In genomic region chr20:50356522-50356880, GRCh38 we compare ENCODE assay signal across 19 cellular contexts.
DNase-seq lines count a peak whose midpoint lies in the region; ATAC-seq and TF ChIP-seq lines count a peak whose summit lies in the region.
"Had no signal": no experiment of that assay in that cellular context is flagged by ENCODE, and none has a peak within 500 bp of the region (broad histone marks: within the 10 kb centered on the region; RNA-seq: fewer than 3 reads in every experiment).

No MANE protein-coding gene starts in this region.

- in situ Hi-C loops in KBM-7 (cut with MboI; ENCODE audit: low pct_unique_long_range_greater_than_20kb, low sequenced_read_pairs) = no loop called here

- H3K14ac ChIP-seq in neuronal stem cell (ENCODE audit: low read length) = no peak overlapping the region

- H3K27ac ChIP-seq in WERI-Rb-1 (no peak overlapping the region), neuronal stem cell (replicated peaks; ENCODE audit: low read length) (no peak overlapping the region)
- no peak overlapping the region for H3K27ac ChIP-seq in CD4-positive, alpha-beta T cell (ENCODE audit: low read depth, low read length)

- H3K36me3 ChIP-seq in WERI-Rb-1 (no peaks in the 10 kb centered on the region), neuronal stem cell (replicated peaks in 1 of 2; ENCODE audit: control insufficient read depth in 2 of 2, insufficient read depth in 2 of 2, low read length in 2 of 2) (no peaks in the 10 kb centered on the region)
- H3K36me3 ChIP-seq: HAP-1, Peyer's patch had no signal

- no peak for TF ChIP-seq CTCF in WERI-Rb-1 (IDR thresholded peaks at IDR 0.05; ENCODE audit: low read depth, low read length)
- TF ChIP-seq CTCF in CD4-positive, alpha-beta T cell (IDR thresholded peaks at IDR 0.05) = no peak

- H3K27me3 Mint-ChIP-seq in CD4-positive, alpha-beta T cell = no peaks in the 10 kb centered on the region

- no peak overlapping the region for H2BK5ac ChIP-seq in neuronal stem cell (ENCODE audit: low read length)

- CTCF ChIA-PET in CD4-positive, alpha-beta T cell (lab: Charles Lee) = no interaction called here

- no peak overlapping the region for H4K8ac ChIP-seq in neuronal stem cell (ENCODE audit: low read depth, low read length)

- H3K27me3 ChIP-seq in WERI-Rb-1 (ENCODE audit: insufficient read depth, low read depth, severe bottlenecking) (no peaks in the 10 kb centered on the region), neuronal stem cell (ENCODE audit: control insufficient read depth in 3 of 3, insufficient read depth in 3 of 3, low read depth in 1 of 3, low read length in 3 of 3) (peaks cover 0 to 9% (median 0%) of the 10 kb centered on the region in 3 experiments)
- H3K27me3 ChIP-seq in CD4-positive, alpha-beta T cell (ENCODE audit: control insufficient read depth, insufficient read depth, low read length) = no peaks in the 10 kb centered on the region
- H3K27me3 ChIP-seq: Peyer's patch had no signal

- H3K23ac ChIP-seq in neuronal stem cell (ENCODE audit: low read depth, low read length, poor library complexity) = no peak overlapping the region

- H3K79me1 ChIP-seq in neuronal stem cell (ENCODE audit: low read depth, low read length) = no peaks in the 10 kb centered on the region

- H2BK120ac ChIP-seq in neuronal stem cell (ENCODE audit: low read depth, low read length) = no peak overlapping the region

- no peaks in the 10 kb centered on the region for H3K9me3 ChIP-seq in WERI-Rb-1 (ENCODE audit: severe bottlenecking)
- no peaks in the 10 kb centered on the region for H3K9me3 ChIP-seq in neuronal stem cell (replicated peaks in 1 of 2; ENCODE audit: control insufficient read depth in 2 of 2, insufficient read depth in 1 of 2, low read depth in 1 of 2, low read length in 2 of 2)
- no peaks in the 10 kb centered on the region for H3K9me3 ChIP-seq in CD4-positive, alpha-beta T cell (ENCODE audit: control insufficient read depth, low read length)
- H3K9me3 ChIP-seq: HAP-1, Peyer's patch had no signal

- H3K4ac ChIP-seq in neuronal stem cell (ENCODE audit: low read length) = no peak overlapping the region

- no CpG with 5 or more reads among the region's 13 CpGs for WGBS in neuronal stem cell (ENCODE audit: extremely low coverage in 2 of 2, insufficient read length in 2 of 2, insufficient replicate concordance in 1 of 2), 2 donors

- H3K9ac ChIP-seq in neuronal stem cell (ENCODE audit: low read depth, low read length, poor library complexity) = peak overlapping the region; percentile 15

- no peak overlapping the region for H3K4me3 Mint-ChIP-seq in CD4-positive, alpha-beta T cell
- H3K4me3 Mint-ChIP-seq: CD14-positive monocyte had no signal

- H3K4me1 Mint-ChIP-seq in CD4-positive, alpha-beta T cell (ENCODE audit: low read depth) = no peaks in the 10 kb centered on the region

- H3K36me3 Mint-ChIP-seq in CD4-positive, alpha-beta T cell (ENCODE audit: low read depth) = no peaks in the 10 kb centered on the region
- H3K36me3 Mint-ChIP-seq: CD14-positive monocyte had no signal

- H3K9me3 Mint-ChIP-seq in CD4-positive, alpha-beta T cell = no peaks in the 10 kb centered on the region
- H3K9me3 Mint-ChIP-seq: CD14-positive monocyte had no signal

- POLR2A ChIA-PET in CD4-positive, alpha-beta T cell (lab: Charles Lee) = no interaction called here

- no peak overlapping the region for H3K27ac Mint-ChIP-seq in CD4-positive, alpha-beta T cell

- no peak overlapping the region for H2AFZ ChIP-seq in neuronal stem cell (ENCODE audit: low read length)

- peak overlapping the region; percentile 54 for H3K18ac ChIP-seq in neuronal stem cell (ENCODE audit: low read length)

- intact Hi-C loops in CD4-positive, alpha-beta T cell (cut with DNase I, micrococcal nuclease) = no loop called here

- H4K91ac ChIP-seq in neuronal stem cell (ENCODE audit: low read depth, low read length, poor library complexity) = no peak overlapping the region

- H2AK5ac ChIP-seq in neuronal stem cell (ENCODE audit: low read depth, low read length) = peak overlapping the region; percentile 80

- no peak overlapping the region for H2BK15ac ChIP-seq in neuronal stem cell (ENCODE audit: low read length)

- H3K4me1 ChIP-seq in neuronal stem cell (ENCODE audit: control insufficient read depth in 2 of 2, insufficient read depth in 1 of 2, low read depth in 1 of 2, low read length in 2 of 2) = no peaks in the 10 kb centered on the region
- H3K4me1 ChIP-seq: HAP-1 had no signal

- ATAC-seq in CD4-positive, alpha-beta T cell (ENCODE audit: poor library complexity) = no peak

- DNase-seq in DMS 273 treated with DMSO at 0.1 percent for 48 hours (lab: John Stamatoyannopoulos, UW) (peak; percentile 64), NCI-H2171 (lab: John Stamatoyannopoulos, UW) (peak; percentile 89), WERI-Rb-1 (peak; percentile 26), neuronal stem cell (ENCODE audit: low spot score) (no peak), KBM-7 (no peak), GM19240 (ENCODE audit: insufficient read length, low spot score) (no peak)
- no peak for DNase-seq in CD4-positive, alpha-beta T cell
- DNase-seq: ACHN; DMS153; GDM1; NCI-H1105; NCI-H2107; NCI-H345; NCI-H526 treated with DMSO at 0.1 percent for 48 hours; NK-92 treated with Interleukin-12 subunit alpha and Interleukin-12 subunit beta, amount 100 ng/mL, for 24 hours; Peyer's patch; SW 1271 had no signal

- no peak overlapping the region for H3K4me2 ChIP-seq in neuronal stem cell (ENCODE audit: insufficient read depth, low read length, poor library complexity, severe bottlenecking)

- no peak overlapping the region for H2BK12ac ChIP-seq in neuronal stem cell (ENCODE audit: low read length)

- H3K4me3 ChIP-seq in WERI-Rb-1 (ENCODE audit: low read depth, low read length) (no peak overlapping the region), neuronal stem cell (ENCODE audit: low read length in 2 of 2) (no peak overlapping the region)
- H3K4me3 ChIP-seq: HAP-1, Peyer's patch had no signal

Comparison
In these comparisons a context has a peak if more than half of its experiments do, and no peak if none do; other contexts are left out.
1. DNase-seq: peak in DMS 273 treated with DMSO at 0.1 percent for 48 hours (single experiment), NCI-H2171 (single experiment) and WERI-Rb-1 (single experiment); none in neuronal stem cell (single experiment), KBM-7 (single experiment), CD4-positive, alpha-beta T cell (0 of 10) and GM19240 (single experiment).